10 cellular contexts compared by ENCODE assay signal in the genomic region with DNA sequence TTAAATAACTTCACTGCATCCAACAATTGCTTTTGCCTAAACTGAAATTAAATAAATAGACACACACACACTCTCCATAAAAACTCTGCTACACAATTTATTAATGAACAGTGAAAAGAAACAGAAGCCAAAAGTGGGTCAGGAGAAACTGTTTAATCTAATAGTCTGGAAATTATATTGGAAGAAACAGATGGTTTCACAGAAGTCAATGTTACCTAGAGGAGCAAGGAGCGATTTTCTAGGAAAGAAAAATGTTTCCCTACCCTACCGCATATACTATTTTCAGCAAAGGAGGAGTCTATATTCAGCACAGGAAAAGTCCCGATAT. TPM values are rescaled to one million over a fixed set of nuclear protein-coding genes. Genes with fewer than 3 reads are reported as not detected.
A peak's percentile ranks its signal among the peaks of the same experiment; 100 is the strongest.
DNase-seq lines count a peak whose midpoint lies in the region; ATAC-seq and TF ChIP-seq lines count a peak whose summit lies in the region.
"Had no signal": no experiment of that assay in that cellular context is flagged by ENCODE, and none has a peak within 500 bp of the region (broad histone marks: within the 10 kb centered on the region; RNA-seq: fewer than 3 reads in every experiment).

No MANE protein-coding gene starts in this region.

- H3K27me3 Mint-ChIP-seq in CD4-positive, alpha-beta memory T cell: no peaks in the 10 kb centered on the region
- no peaks in the 10 kb centered on the region for H3K27me3 Mint-ChIP-seq in central memory CD8-positive, alpha-beta T cell

- DNase-seq in CD4-positive, alpha-beta memory T cell: no peak
- DNase-seq in central memory CD8-positive, alpha-beta T cell (ENCODE audit: low spot score in 2 of 2): no peak
- DNase-seq in osteoblast (ENCODE audit: insufficient read length, low spot score, missing footprints) (no peak), UCSD-AML1 (lab: John Stamatoyannopoulos, UW; ENCODE audit: unreplicated experiment) (no peak), nucleus accumbens (lab: John Stamatoyannopoulos, UW) (no peak), epidermal melanocyte (ENCODE audit: insufficient read length, low spot score) (no peak)

- no peaks in the 10 kb centered on the region for H3K36me3 ChIP-seq in CD4-positive, alpha-beta memory T cell (ENCODE audit: insufficient read depth, low read length)
- no peaks in the 10 kb centered on the region for H3K36me3 ChIP-seq in KOPT-K1 (ENCODE audit: insufficient read depth, low read length)
- peaks cover 7% of the 10 kb centered on the region for H3K36me3 ChIP-seq in osteoblast (ENCODE audit: insufficient read depth, low read length)

- no peaks in the 10 kb centered on the region for H3K27me3 ChIP-seq in CD4-positive, alpha-beta memory T cell (ENCODE audit: insufficient read depth, low read length)
- H3K27me3 ChIP-seq in osteoblast (ENCODE audit: insufficient read depth, low read length): no peaks in the 10 kb centered on the region

- no peak overlapping the region for H2AFZ ChIP-seq in osteoblast (ENCODE audit: low read length)

- CTCF ChIA-PET in CD4-positive, alpha-beta memory T cell (lab: Charles Lee; ENCODE audit: partially characterized antibody): interaction anchor here (0.6 to 4.8 kb wide), 7 partner anchors 18 to 926 kb away, joined by 3 to 26 read pairs (median 7); partner anchors contain the start of gene RFTN1

- POLR2A ChIA-PET in CD4-positive, alpha-beta memory T cell (lab: Charles Lee; ENCODE audit: partially characterized antibody): interaction anchor here (0.6 to 4.0 kb wide), 11 partner anchors 10 to 179 kb away, joined by 3 to 51 read pairs (median 4); partner anchors contain the start of gene RFTN1

- no peak for ATAC-seq in central memory CD8-positive, alpha-beta T cell (replicated peaks; ENCODE audit: extremely low read depth, poor library complexity, severe bottlenecking)
- ATAC-seq in GM18861 (IDR thresholded peaks at IDR 0.05; ENCODE audit: unreplicated experiment): no peak
- ATAC-seq: K562 had no signal

- H3K4me1 ChIP-seq in CD4-positive, alpha-beta memory T cell (ENCODE audit: insufficient read depth, low read length): peaks cover 64% of the 10 kb centered on the region
- H3K4me1 ChIP-seq in osteoblast (ENCODE audit: insufficient read depth, low read length): peaks cover 70% of the 10 kb centered on the region

- peaks cover 59% of the 10 kb centered on the region for H3K79me2 ChIP-seq in osteoblast (ENCODE audit: insufficient read depth, low read length)

- peaks cover 7% of the 10 kb centered on the region for H4K20me1 ChIP-seq in osteoblast (ENCODE audit: insufficient read depth, low read length)

- H3K27ac Mint-ChIP-seq in CD4-positive, alpha-beta memory T cell: peak overlapping the region; percentile 85 to 95 (median 89)
- H3K27ac Mint-ChIP-seq in central memory CD8-positive, alpha-beta T cell (ENCODE audit: low read depth): peak overlapping the region; percentile 80

- H3K4me2 ChIP-seq in osteoblast (ENCODE audit: insufficient read depth, low read length): peak overlapping the region; percentile 28

- H3K4me3 ChIP-seq in CD4-positive, alpha-beta memory T cell (ENCODE audit: low read length in 2 of 2): peak overlapping the region in 1 of 2 donors; percentile 10
- H3K4me3 ChIP-seq in osteoblast (ENCODE audit: insufficient read depth, low read length): no peak overlapping the region
- H3K4me3 ChIP-seq: K562 had no signal

- TF ChIP-seq CTCF in osteoblast (IDR thresholded peaks at IDR 0.05; ENCODE audit: extremely low read depth, low read depth, low read length): no peak

- peak overlapping the region; percentile 16 to 82 (median 76) for H3K4me3 Mint-ChIP-seq in CD4-positive, alpha-beta memory T cell
- H3K4me3 Mint-ChIP-seq in central memory CD8-positive, alpha-beta T cell: peak overlapping the region; percentile 58

- peaks cover 53 to 93% (median 73%) of the 10 kb centered on the region in 4 donors for H3K4me1 Mint-ChIP-seq in CD4-positive, alpha-beta memory T cell
- peaks cover 69% of the 10 kb centered on the region for H3K4me1 Mint-ChIP-seq in central memory CD8-positive, alpha-beta T cell

- no peaks in the 10 kb centered on the region for H3K9me3 ChIP-seq in CD4-positive, alpha-beta memory T cell (ENCODE audit: control insufficient read depth in 1 of 2, low read length in 2 of 2)
- H3K9me3 ChIP-seq in KOPT-K1 (ENCODE audit: insufficient read depth, low read length, poor library complexity, severe bottlenecking) (no peaks in the 10 kb centered on the region), osteoblast (ENCODE audit: low read depth, low read length) (no peaks in the 10 kb centered on the region)

- H3K36me3 Mint-ChIP-seq in CD4-positive, alpha-beta memory T cell: peaks cover 20 to 41% of the 10 kb centered on the region in 2 donors
- H3K36me3 Mint-ChIP-seq in central memory CD8-positive, alpha-beta T cell (ENCODE audit: insufficient read depth): peaks cover 5% of the 10 kb centered on the region

- peak overlapping the region; percentile 48 for H3K27ac ChIP-seq in CD4-positive, alpha-beta memory T cell (ENCODE audit: low read depth, low read length)
- peak overlapping the region; percentile 47 for H3K27ac ChIP-seq in KOPT-K1 (ENCODE audit: low read depth, low read length, poor library complexity, severe bottlenecking)
- peak overlapping the region; percentile 30 for H3K27ac ChIP-seq in osteoblast (ENCODE audit: low read depth, low read length)
- H3K27ac ChIP-seq: RWPE1 had no signal

- H3K9me3 Mint-ChIP-seq in CD4-positive, alpha-beta memory T cell: peaks cover 0 to 2% (median 0%) of the 10 kb centered on the region in 8 donors
- no peaks in the 10 kb centered on the region for H3K9me3 Mint-ChIP-seq in central memory CD8-positive, alpha-beta T cell

- intact Hi-C loops in CD4-positive, alpha-beta memory T cell (cut with micrococcal nuclease): loop anchor here (1.0 kb wide), 1 partner anchor 32 kb away; the partner anchor contains the start of gene RFTN1

RNA-seq across cellular contexts. Expression of gene RFTN1, which starts 32.0 kb away (rescaled TPM):
- total RNA-seq in CD4-positive, alpha-beta memory T cell: 10 to 100 TPM; 47.1 to 59.7 TPM
- polyA plus RNA-seq in CD4-positive, alpha-beta memory T cell: 10 to 100 TPM; 38.3 to 57.0 TPM
- 94.6 and 99.2 TPM in 2 replicates for total RNA-seq in osteoblast
